ENCODE assay signal across 8 cellular contexts in genomic region chr13:99969934-99970760, GRCh38. TPM values are rescaled to one million over a fixed set of nuclear protein-coding genes. Genes with fewer than 3 reads are reported as not detected.
DNase-seq lines count a peak whose midpoint lies in the region; ATAC-seq and TF ChIP-seq lines count a peak whose summit lies in the region.

No MANE protein-coding gene starts in this region.

- peak overlapping the region; percentile 85 to 86 for H3K4me3 Mint-ChIP-seq in activated T-cell treated with anti-CD3 and anti-CD28 coated beads, Interleukin-2, amount 50 U/mL, for 72 hours

- H2AFZ ChIP-seq in OCI-LY7 (ENCODE audit: low read length): no peak overlapping the region

- DNase-seq in NCI-H2081 (lab: John Stamatoyannopoulos, UW) (peak; percentile 54 to 81), NCI-H2081 treated with DMSO at 0.1 percent for 48 hours (lab: John Stamatoyannopoulos, UW) (no peak), NCI-H1092 treated with DMSO at 0.1 percent for 48 hours (lab: John Stamatoyannopoulos, UW) (peak; percentile 84), OCI-LY7 (ENCODE audit: low spot score) (no peak), AG08396 (ENCODE audit: low spot score) (no peak)
- peak in 1 of 2 donors; percentile 50 for DNase-seq in activated T-cell treated with anti-CD3 and anti-CD28 coated beads, Interleukin-2, amount 50 U/mL, for 72 hours
- DNase-seq in stimulated activated naive CD8-positive, alpha-beta T cell treated with anti-CD3 and anti-CD28 coated beads, Interleukin-15, Interleukin-2, amounts not matched to agents 100 U/mL and 50 U/mL, for 24 hours: peak; percentile 39

- peaks cover 9% of the 10 kb centered on the region for H3K27me3 ChIP-seq in iPS-18a (ENCODE audit: control insufficient read depth, insufficient read depth, low read length)

- peak overlapping the region; percentile 92 for H3K27ac Mint-ChIP-seq in activated T-cell treated with anti-CD3 and anti-CD28 coated beads, Interleukin-2, amount 50 U/mL, for 72 hours

- H3K27ac ChIP-seq in iPS-18a (ENCODE audit: low read length) (no peak overlapping the region), OCI-LY7 (ENCODE audit: low read depth, low read length, poor library complexity, severe bottlenecking) (no peak overlapping the region)

- H3K27me3 Mint-ChIP-seq in activated T-cell treated with anti-CD3 and anti-CD28 coated beads, Interleukin-2, amount 50 U/mL, for 72 hours (ENCODE audit: low read depth): peaks cover 78% of the 10 kb centered on the region

- H3K36me3 Mint-ChIP-seq in activated T-cell treated with anti-CD3 and anti-CD28 coated beads, Interleukin-2, amount 50 U/mL, for 72 hours (ENCODE audit: insufficient read depth in 2 of 2): peaks cover 11 to 15% of the 10 kb centered on the region in 2 donors

- peaks cover 29% of the 10 kb centered on the region for H3K4me1 Mint-ChIP-seq in activated T-cell treated with anti-CD3 and anti-CD28 coated beads, Interleukin-2, amount 50 U/mL, for 72 hours (ENCODE audit: low read depth)

- CTCF ChIA-PET in OCI-LY7 (lab: Charles Lee; ENCODE audit: unreplicated experiment): no interaction called here

- peak; percentile 51 to 63 for ATAC-seq in activated T-cell treated with anti-CD3 and anti-CD28 coated beads, Interleukin-2, amount 50 U/mL, for 72 hours (replicated peaks in 1 of 2)
- peak; percentile 26 for ATAC-seq in stimulated activated naive CD8-positive, alpha-beta T cell treated with anti-CD3 and anti-CD28 coated beads, Interleukin-15, Interleukin-2, amounts not matched to agents 100 U/mL and 50 U/mL, for 24 hours

- peak overlapping the region; percentile 89 for H3K9ac ChIP-seq in iPS-18a (ENCODE audit: low read length)

- no peaks in the 10 kb centered on the region for H4K20me1 ChIP-seq in OCI-LY7 (ENCODE audit: insufficient read depth, low read length)

- POLR2A ChIA-PET in OCI-LY7 (lab: Charles Lee): no interaction called here

- H3K4me2 ChIP-seq in OCI-LY7 (ENCODE audit: low read length): no peak overlapping the region

- TF ChIP-seq CTCF in OCI-LY7 (conservative IDR thresholded peaks at IDR 0.05; ENCODE audit: low read length): no peak

- H3K9me3 Mint-ChIP-seq in activated T-cell treated with anti-CD3 and anti-CD28 coated beads, Interleukin-2, amount 50 U/mL, for 72 hours: no peaks in the 10 kb centered on the region

- H3K4me3 ChIP-seq in iPS-18a (ENCODE audit: low read length): peak overlapping the region; percentile 99
- H3K4me3 ChIP-seq in OCI-LY7 (ENCODE audit: low read depth, low read length, poor library complexity, severe bottlenecking): no peak overlapping the region

- BruUV-seq in OCI-LY7 (replicated peaks; lab: Mats Ljungman, UMichigan): no TSS peak

- intact Hi-C loops in OCI-LY7 (cut with micrococcal nuclease; ENCODE audit: unreplicated experiment): no loop called here

- H3K79me2 ChIP-seq in OCI-LY7 (ENCODE audit: insufficient read depth, low read depth, low read length): no peaks in the 10 kb centered on the region

- peaks cover 36% of the 10 kb centered on the region for H3K36me3 ChIP-seq in iPS-18a (ENCODE audit: control insufficient read depth, low read depth, low read length)
- H3K36me3 ChIP-seq in OCI-LY7 (ENCODE audit: insufficient read depth, low read length): no peaks in the 10 kb centered on the region

- no peaks in the 10 kb centered on the region for H3K9me2 ChIP-seq in OCI-LY7 (ENCODE audit: insufficient read depth, low read length)

- H3K4me1 ChIP-seq in iPS-18a (ENCODE audit: control insufficient read depth, low read depth, low read length) (peaks cover 55% of the 10 kb centered on the region), OCI-LY7 (ENCODE audit: insufficient read depth, low read length, poor library complexity, severe bottlenecking) (no peaks in the 10 kb centered on the region)

- H3K9me3 ChIP-seq in iPS-18a (ENCODE audit: control insufficient read depth, low read depth, low read length): no peaks in the 10 kb centered on the region
- H3K9me3 ChIP-seq in OCI-LY7 (ENCODE audit: low read length): no peaks in the 10 kb centered on the region

RNA-seq across cellular contexts. Expression of gene ZIC5, which starts 1.4 kb away (rescaled TPM):
- total RNA-seq in activated T-cell treated with anti-CD3 and anti-CD28 coated beads, Interleukin-2, amount 50 U/mL, for 72 hours: not detected
- not detected in 2 replicates for total RNA-seq in OCI-LY7 (2014; rRNA removed; shearing (Covaris generic))
- total RNA-seq in OCI-LY7 (2022): not detected in 2 replicates

RNA-seq across cellular contexts. Expression of gene ZIC2, which starts 11.4 kb away (rescaled TPM):
- total RNA-seq in activated T-cell treated with anti-CD3 and anti-CD28 coated beads, Interleukin-2, amount 50 U/mL, for 72 hours: under 1 TPM in 1 of 2 donors, not detected in 1; 0.25 TPM
- not detected in 2 replicates for total RNA-seq in OCI-LY7 (2014; rRNA removed; shearing (Covaris generic))
- not detected in 2 replicates for total RNA-seq in OCI-LY7 (2022)

Comparison
In these comparisons a context has a peak if more than half of its experiments do, and no peak if none do; other contexts are left out.
1. DNase-seq: peak in NCI-H2081 (2 of 2), NCI-H1092 treated with DMSO at 0.1 percent for 48 hours (single experiment) and stimulated activated naive CD8-positive, alpha-beta T cell treated with anti-CD3 and anti-CD28 coated beads, Interleukin-15, Interleukin-2, amounts not matched to agents 100 U/mL and 50 U/mL, for 24 hours (single experiment); none in NCI-H2081 treated with DMSO at 0.1 percent for 48 hours (single experiment), OCI-LY7 (single experiment) and AG08396 (single experiment).